Comparison of ENCODE assay signal across 14 cellular contexts in genomic region chr6:168163096-168163731, GRCh38.
A peak's percentile ranks its signal among the peaks of the same experiment; 100 is the strongest.
DNase-seq lines count a peak whose midpoint lies in the region; ATAC-seq, FAIRE-seq and TF ChIP-seq lines count a peak whose summit lies in the region.
"Had no signal": no experiment of that assay in that cellular context is flagged by ENCODE, and none has a peak within 500 bp of the region (broad histone marks: within the 10 kb centered on the region; RNA-seq: fewer than 3 reads in every experiment).

No MANE protein-coding gene starts in this region.

- DNase-seq in NCI-H1092 treated with DMSO at 0.1 percent for 48 hours (lab: John Stamatoyannopoulos, UW) (peak; percentile 37), NCI-H1092 (lab: John Stamatoyannopoulos, UW) (no peak), colonic mucosa (peak; percentile 37), mucosa of gallbladder (ENCODE audit: low spot score) (peak; percentile 49), ureter (ENCODE audit: low spot score) (peak; percentile 71), kidney (no peak), OCI-LY7 (ENCODE audit: low spot score) (no peak)
- DNase-seq: activated CD4-positive, CD25-positive, alpha-beta regulatory T cell; activated T-cell treated with anti-CD3 and anti-CD28 coated beads, Interleukin-2, amount 50 U/mL, for 24 hours; Calu3; GM23248 had no signal

- H2AFZ ChIP-seq in OCI-LY7 (ENCODE audit: low read length), result no peak overlapping the region
- H2AFZ ChIP-seq: GM23248 had no signal

- intact Hi-C loops in colonic mucosa (cut with DNase I), result no loop called here
- intact Hi-C loops in kidney (cut with DNase I), result no loop called here
- intact Hi-C loops in OCI-LY7 (cut with micrococcal nuclease; ENCODE audit: unreplicated experiment), result no loop called here

- FAIRE-seq in kidney (lab: Jason Lieb, UNC), result no peak

- no peak overlapping the region for H3K4me2 ChIP-seq in OCI-LY7 (ENCODE audit: low read length)

- H4K20me1 ChIP-seq in OCI-LY7 (ENCODE audit: insufficient read depth, low read length), result no peaks in the 10 kb centered on the region

- no peak for ATAC-seq in HG03442 (IDR thresholded peaks at IDR 0.05; ENCODE audit: unreplicated experiment)

- H3K36me3 ChIP-seq in colonic mucosa (no peaks in the 10 kb centered on the region), kidney (ENCODE audit: control insufficient read depth in 1 of 2, insufficient read depth in 2 of 2, low read length in 2 of 2) (no peaks in the 10 kb centered on the region), OCI-LY7 (ENCODE audit: insufficient read depth, low read length) (no peaks in the 10 kb centered on the region)
- H3K36me3 ChIP-seq: thoracic aorta had no signal

- H3K9ac ChIP-seq in colonic mucosa (ENCODE audit: low read depth in 2 of 2, low read length in 2 of 2), result no peak overlapping the region
- no peak overlapping the region for H3K9ac ChIP-seq in kidney (ENCODE audit: low read length in 2 of 2)
- H3K9ac ChIP-seq: GM23248 had no signal

- H3K27ac ChIP-seq in colonic mucosa (no peak overlapping the region), kidney (ENCODE audit: low read depth in 2 of 2, low read length in 2 of 2) (no peak overlapping the region), OCI-LY7 (ENCODE audit: low read depth, low read length, poor library complexity, severe bottlenecking) (no peak overlapping the region)
- H3K27ac ChIP-seq: GM23248, skin epidermis, thoracic aorta had no signal

- no peaks in the 10 kb centered on the region for H3K27me3 ChIP-seq in colonic mucosa

- no peaks in the 10 kb centered on the region for H3K9me2 ChIP-seq in OCI-LY7 (ENCODE audit: insufficient read depth, low read length)

- H3K79me2 ChIP-seq in OCI-LY7 (ENCODE audit: insufficient read depth, low read depth, low read length), result no peaks in the 10 kb centered on the region

- H3K9me3 ChIP-seq in colonic mucosa, result no peaks in the 10 kb centered on the region
- H3K9me3 ChIP-seq in kidney (ENCODE audit: control insufficient read depth in 1 of 2, low read length in 2 of 2), result no peaks in the 10 kb centered on the region
- no peaks in the 10 kb centered on the region for H3K9me3 ChIP-seq in OCI-LY7 (ENCODE audit: low read length)
- H3K9me3 ChIP-seq: thoracic aorta had no signal

- no TSS peak for BruUV-seq in OCI-LY7 (replicated peaks; lab: Mats Ljungman, UMichigan)

- TF ChIP-seq CTCF in colonic mucosa (IDR thresholded peaks at IDR 0.05) (no peak), kidney (IDR thresholded peaks at IDR 0.05; ENCODE audit: borderline replicate concordance, extremely low read depth, insufficient read depth) (no peak), OCI-LY7 (conservative IDR thresholded peaks at IDR 0.05; ENCODE audit: low read length) (no peak)

- H3K4me1 ChIP-seq in colonic mucosa (no peaks in the 10 kb centered on the region), kidney (ENCODE audit: control insufficient read depth in 1 of 2, insufficient read depth in 1 of 2, low read depth in 1 of 2, low read length in 2 of 2) (no peaks in the 10 kb centered on the region), OCI-LY7 (ENCODE audit: insufficient read depth, low read length, poor library complexity, severe bottlenecking) (no peaks in the 10 kb centered on the region)

- POLR2A ChIA-PET in OCI-LY7 (lab: Charles Lee), result no interaction called here

- CTCF ChIA-PET in OCI-LY7 (lab: Charles Lee; ENCODE audit: unreplicated experiment), result no interaction called here

- no peak overlapping the region for H3K4me3 ChIP-seq in colonic mucosa
- no peak overlapping the region for H3K4me3 ChIP-seq in kidney (ENCODE audit: low read length in 2 of 2)
- H3K4me3 ChIP-seq in OCI-LY7 (ENCODE audit: low read depth, low read length, poor library complexity, severe bottlenecking), result no peak overlapping the region
- H3K4me3 ChIP-seq: GM23248, skin epidermis, thoracic aorta had no signal

Comparison
In these comparisons a context has a peak if more than half of its experiments do, and no peak if none do; other contexts are left out.
1. DNase-seq: peak in NCI-H1092 treated with DMSO at 0.1 percent for 48 hours (single experiment), colonic mucosa (single experiment), mucosa of gallbladder (single experiment) and ureter (single experiment); none in NCI-H1092 (single experiment), kidney (single experiment) and OCI-LY7 (single experiment).